In the genomic region with DNA sequence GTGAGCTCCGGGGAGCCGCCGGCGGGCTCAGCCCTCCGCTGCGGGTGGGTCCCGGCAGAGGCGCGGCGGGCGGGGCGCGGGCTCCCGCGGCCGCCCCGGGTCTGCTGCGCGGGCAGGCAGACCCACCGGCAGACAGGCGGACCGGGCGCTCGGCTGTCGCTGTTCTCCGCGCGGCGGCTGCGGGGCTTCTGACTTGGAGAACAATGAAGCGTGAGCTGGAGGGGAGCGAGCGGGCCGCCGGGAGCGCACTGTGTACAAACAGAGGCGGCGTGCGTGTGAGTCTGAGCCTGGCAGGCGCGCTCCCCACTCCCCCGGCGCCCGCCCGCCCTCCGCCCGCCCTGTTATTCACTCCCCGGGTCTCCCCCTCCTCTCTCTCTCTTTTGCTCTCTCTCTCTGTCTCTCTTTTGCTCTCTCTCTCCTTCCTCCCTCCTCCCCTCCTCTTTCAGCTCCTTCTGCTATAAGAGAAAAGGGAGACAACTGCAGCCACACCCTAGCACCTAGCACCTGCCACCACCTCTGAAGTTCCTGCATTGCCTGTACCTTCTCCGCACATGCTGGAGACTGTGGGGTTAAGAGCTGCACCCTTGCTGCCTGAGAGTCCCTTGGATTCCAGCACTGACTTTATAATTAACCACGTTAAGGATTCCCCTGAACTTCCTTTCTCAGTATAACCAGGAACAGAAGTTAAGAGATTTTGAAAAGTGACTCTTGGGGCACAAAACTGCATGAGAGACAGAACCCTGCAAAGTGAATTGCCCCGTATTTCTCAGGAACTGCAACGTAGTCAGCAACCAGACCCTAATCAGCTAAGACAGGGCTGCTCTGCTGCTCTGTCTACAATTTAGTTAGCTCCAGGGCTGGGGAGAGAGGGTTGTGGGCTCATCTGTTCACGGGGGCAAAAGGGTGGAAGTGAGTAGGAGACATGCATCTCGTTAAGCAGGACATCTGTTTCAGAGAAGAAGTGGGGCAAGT, we compare ENCODE assay signal across 8 cellular contexts. TPM values are rescaled to one million over a fixed set of nuclear protein-coding genes. Genes with fewer than 3 reads are reported as not detected.
A peak's percentile ranks its signal among the peaks of the same experiment; 100 is the strongest.
DNase-seq lines count a peak whose midpoint lies in the region; ATAC-seq and TF ChIP-seq lines count a peak whose summit lies in the region.

A gene with protein sequence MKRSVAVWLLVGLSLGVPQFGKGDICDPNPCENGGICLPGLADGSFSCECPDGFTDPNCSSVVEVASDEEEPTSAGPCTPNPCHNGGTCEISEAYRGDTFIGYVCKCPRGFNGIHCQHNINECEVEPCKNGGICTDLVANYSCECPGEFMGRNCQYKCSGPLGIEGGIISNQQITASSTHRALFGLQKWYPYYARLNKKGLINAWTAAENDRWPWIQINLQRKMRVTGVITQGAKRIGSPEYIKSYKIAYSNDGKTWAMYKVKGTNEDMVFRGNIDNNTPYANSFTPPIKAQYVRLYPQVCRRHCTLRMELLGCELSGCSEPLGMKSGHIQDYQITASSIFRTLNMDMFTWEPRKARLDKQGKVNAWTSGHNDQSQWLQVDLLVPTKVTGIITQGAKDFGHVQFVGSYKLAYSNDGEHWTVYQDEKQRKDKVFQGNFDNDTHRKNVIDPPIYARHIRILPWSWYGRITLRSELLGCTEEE (minus strand): TSS at position 277 of the 972 bp plus-strand sequence. CDS start 506 bp downstream, outside the sequence.

- H3K9ac ChIP-seq in iPS-18a (ENCODE audit: low read length): peak within 1 kb of the TSS; percentile 17

- H3K9me3 ChIP-seq in MG63 (no peaks in the 10 kb centered on the region), iPS-18a (ENCODE audit: control insufficient read depth, low read depth, low read length) (no peaks in the 10 kb centered on the region)

- peak; percentile 66 for DNase-seq in MG63
- DNase-seq in brain microvascular endothelial cell: peak; percentile 44
- peak; percentile 64 for DNase-seq in sciatic nerve (ENCODE audit: low spot score)

- H3K27ac ChIP-seq in ACC112 (ENCODE audit: low read depth, low read length) (no peak within 1 kb of the TSS), brain microvascular endothelial cell (peak within 1 kb of the TSS; percentile 91), iPS-18a (ENCODE audit: low read length) (no peak within 1 kb of the TSS)

- TF ChIP-seq CTCF in brain microvascular endothelial cell (IDR thresholded peaks at IDR 0.05; ENCODE audit: low read depth, low read length, missing control alignments): no peak

- H3K27me3 ChIP-seq in ACC112 (ENCODE audit: insufficient read depth, low read length): no peaks in the 10 kb centered on the region
- peaks cover 60% of the 10 kb centered on the region for H3K27me3 ChIP-seq in MG63
- no peaks in the 10 kb centered on the region for H3K27me3 ChIP-seq in brain microvascular endothelial cell (replicated peaks)
- H3K27me3 ChIP-seq in iPS-18a (ENCODE audit: control insufficient read depth, insufficient read depth, low read length): peaks cover 39% of the 10 kb centered on the region

- H3K4me3 ChIP-seq in ACC112 (ENCODE audit: low read depth, low read length) (peak within 1 kb of the TSS; percentile 92), MG63 (peak within 1 kb of the TSS; percentile 46), brain microvascular endothelial cell (ENCODE audit: low read depth, low read length) (peak within 1 kb of the TSS; percentile 92), iPS-18a (ENCODE audit: low read length) (peak within 1 kb of the TSS; percentile 79)

- H3K79me2 ChIP-seq in ACC112 (ENCODE audit: control insufficient read depth, insufficient read depth, low read length, unreplicated experiment): no peaks in the 10 kb centered on the region

- in situ Hi-C loops in brain microvascular endothelial cell (cut with HindIII; ENCODE audit: low pct_ligation_motif_present, low sequenced_read_pairs): no loop called here

- peak within 1 kb of the TSS; percentile 91 for H2AFZ ChIP-seq in ACC112 (ENCODE audit: low read length, unreplicated experiment)

- intact Hi-C loops in sciatic nerve (cut with DNase I): no loop called here

- peak; percentile 39 for ATAC-seq in sciatic nerve
- no peak for ATAC-seq in GM18858 (IDR thresholded peaks at IDR 0.05; ENCODE audit: unreplicated experiment)
- no peak for ATAC-seq in GM19455 (IDR thresholded peaks at IDR 0.05; ENCODE audit: unreplicated experiment)
- ATAC-seq in GM18502 (IDR thresholded peaks at IDR 0.05; ENCODE audit: poor library complexity, unreplicated experiment): no peak

- H3K4me1 ChIP-seq in ACC112 (ENCODE audit: control insufficient read depth, insufficient read depth, low read length, unreplicated experiment) (peaks cover 3% of the 10 kb centered on the region), iPS-18a (ENCODE audit: control insufficient read depth, low read depth, low read length) (peaks cover 9% of the 10 kb centered on the region)

- H3K36me3 ChIP-seq in ACC112 (ENCODE audit: insufficient read depth, low read length) (no peaks in the 10 kb centered on the region), MG63 (no peaks in the 10 kb centered on the region), brain microvascular endothelial cell (replicated peaks) (no peaks in the 10 kb centered on the region), iPS-18a (ENCODE audit: control insufficient read depth, low read depth, low read length) (no peaks in the 10 kb centered on the region)

RNA-seq across cellular contexts. Expression of the gene that starts here (rescaled TPM):
- total RNA-seq in MG63 (2014; rRNA removed; shearing (Covaris generic); ENCODE audit: low replicate concordance): 3.0 and 4.7 TPM in 2 replicates
- total RNA-seq in sciatic nerve: 29.4 TPM
